ENCODE assay signal across 4 cellular contexts in the genomic region with DNA sequence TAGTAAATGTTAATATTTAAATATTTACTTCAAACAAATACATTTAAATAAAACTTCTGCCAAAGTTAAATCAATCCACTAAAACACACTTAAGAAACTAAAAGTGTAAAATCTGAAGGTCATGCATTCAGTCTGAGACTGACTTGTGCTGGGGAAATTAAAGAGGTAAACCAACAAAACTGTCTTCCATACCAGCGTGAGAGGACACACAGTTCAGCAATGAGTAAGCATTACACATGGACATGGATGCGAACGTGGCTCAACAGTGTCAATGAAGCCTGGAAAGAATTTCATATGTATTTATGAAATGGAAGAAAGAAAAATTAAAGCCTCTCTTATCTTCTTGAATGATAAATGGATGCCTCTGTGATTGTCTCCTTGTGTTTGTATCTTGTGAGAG.
"Had no signal": no experiment of that assay in that cellular context is flagged by ENCODE, and none has a peak within 500 bp of the region (broad histone marks: within the 10 kb centered on the region; RNA-seq: fewer than 3 reads in every experiment).

No MANE protein-coding gene starts in this region.

- H3K4me3 ChIP-seq: K562 had no signal

- DNase-seq: IMR-90, KBM-7, KG1 had no signal
